In the genomic region with DNA sequence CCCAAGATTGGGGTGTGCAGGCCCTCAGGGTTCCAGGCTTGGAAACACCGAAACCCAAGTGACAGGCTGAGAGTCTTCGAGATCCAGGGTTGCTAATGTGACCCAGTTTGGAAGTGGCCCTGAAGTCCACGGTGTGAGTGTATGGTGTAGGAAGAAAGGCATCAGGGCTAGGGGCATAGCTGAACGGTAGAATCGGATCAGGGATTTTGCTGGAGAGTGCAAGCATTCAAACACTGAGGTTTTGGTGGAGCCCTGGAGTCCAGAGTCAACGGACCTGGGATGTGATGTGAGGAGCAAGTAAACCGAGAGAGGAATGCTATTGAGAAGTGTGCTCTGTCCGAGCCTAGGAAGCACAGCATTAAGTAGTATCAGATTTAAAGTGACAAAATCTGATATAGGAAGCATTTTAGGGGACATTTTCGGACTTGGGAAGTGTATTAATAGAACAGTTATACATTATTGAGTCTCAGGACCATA, we compare ENCODE assay signal across 8 cellular contexts. TPM values are rescaled to one million over a fixed set of nuclear protein-coding genes. Genes with fewer than 3 reads are reported as not detected.
DNase-seq lines count a peak whose midpoint lies in the region; ATAC-seq and TF ChIP-seq lines count a peak whose summit lies in the region.

No MANE protein-coding gene starts in this region.

- no peaks in the 10 kb centered on the region for H3K27me3 Mint-ChIP-seq in IgD-negative memory B cell

- H3K27me3 ChIP-seq in adrenal gland: no peaks in the 10 kb centered on the region

- no peaks in the 10 kb centered on the region for H3K36me3 ChIP-seq in adrenal gland (replicated peaks in 1 of 2)

- H3K36me3 Mint-ChIP-seq in IgD-negative memory B cell: peaks cover 3% of the 10 kb centered on the region

- TF ChIP-seq POLR2A in adrenal gland (IDR thresholded peaks at IDR 0.05): no peak

- H3K27ac ChIP-seq in adrenal gland: peak overlapping the region; percentile 92 to 100 (median 98)
- peak overlapping the region; percentile 94 to 100 (median 99) for H3K27ac ChIP-seq in skin epidermis

- intact Hi-C loops in adrenal gland (cut with DNase I): no loop called here

- TF ChIP-seq CTCF in GM12865 (IDR thresholded peaks at IDR 0.05; ENCODE audit: insufficient read depth, low read depth, low read length, missing control alignments) (no peak), adrenal gland (IDR thresholded peaks at IDR 0.05) (no peak)

- H3K4me1 Mint-ChIP-seq in IgD-negative memory B cell: peaks cover 55 to 75% (median 66%) of the 10 kb centered on the region in 3 donors

- ATAC-seq in HG02798 (IDR thresholded peaks at IDR 0.05; ENCODE audit: poor library complexity, unreplicated experiment): no peak

- H3K9me3 Mint-ChIP-seq in IgD-negative memory B cell: peaks cover 0 to 1% (median 0%) of the 10 kb centered on the region in 3 donors

- H3K4me3 ChIP-seq in GM12865 (ENCODE audit: low read depth, low read length): peak overlapping the region; percentile 90
- peak overlapping the region in 3 of 4 donors; percentile 62 to 100 (median 90) for H3K4me3 ChIP-seq in adrenal gland
- peak overlapping the region; percentile 62 to 93 (median 77) for H3K4me3 ChIP-seq in skin epidermis

- H3K27ac Mint-ChIP-seq in IgD-negative memory B cell: peak overlapping the region; percentile 100

- H3K4me3 Mint-ChIP-seq in IgD-negative memory B cell: peak overlapping the region; percentile 93 to 99 (median 96)

- WGBS in adrenal gland, 4 donors: 1 to 2% (median 2%) methylated on average over 8 to 9 of the region's 9 CpGs

- peaks cover 27 to 55% of the 10 kb centered on the region in 2 donors for H3K4me1 ChIP-seq in adrenal gland (replicated peaks in 1 of 2)

- DNase-seq in GM12865 (ENCODE audit: low read depth) (no peak), adrenal gland (peak in 3 of 7 donors; percentile 38 to 56 (median 54)), iPS-NIHi7 (ENCODE audit: extremely low spot score) (peak; percentile 15), OCI-M1 (lab: John Stamatoyannopoulos, UW) (no peak), ureter (ENCODE audit: low spot score) (no peak)

- no peaks in the 10 kb centered on the region for H3K9me3 ChIP-seq in adrenal gland (replicated peaks in 1 of 3)

RNA-seq across cellular contexts. Expression of a gene that starts 1.0 kb away (rescaled TPM):
- polyA plus RNA-seq in IgD-negative memory B cell (74.3 TPM), adrenal gland (10 to 100 TPM; 37.5 to 65.2 (median 38.8) TPM)
- total RNA-seq in adrenal gland (10 to 100 TPM; 35.9 to 73.8 (median 51.2) TPM), ureter (81.4 TPM)

RNA-seq across cellular contexts. Expression of a gene that starts 27.0 kb away (rescaled TPM):
- 2.2 TPM for polyA plus RNA-seq in IgD-negative memory B cell
- total RNA-seq in adrenal gland: 10 to 100 TPM in 1 of 8 donors, 1 to 10 TPM in 7; 1.6 to 10.3 (median 2.9) TPM
- 1 to 10 TPM in 2 of 3 donors, under 1 TPM in 1; 0.84 to 5.1 (median 3.9) TPM for polyA plus RNA-seq in adrenal gland
- 5.3 TPM for total RNA-seq in ureter
